Comparison of ENCODE assay signal across 14 cellular contexts in genomic region chr2:61183815-61184214, GRCh38.
"Had no signal": no experiment of that assay in that cellular context is flagged by ENCODE, and none has a peak within 500 bp of the region (broad histone marks: within the 10 kb centered on the region; RNA-seq: fewer than 3 reads in every experiment).

No MANE protein-coding gene starts in this region.

- H3K4me3 Mint-ChIP-seq: activated CD8-positive, alpha-beta memory T cell treated with anti-CD3 and anti-CD28 coated beads, Interleukin-2, amount 10 ng/mL, durations not matched to agents 7 days and 5 days; activated naive CD8-positive, alpha-beta T cell treated with anti-CD3 and anti-CD28 coated beads for 36 hours had no signal

- H3K27me3 ChIP-seq: dorsolateral prefrontal cortex, thyroid gland had no signal

- H3K27ac ChIP-seq: thyroid gland, VCaP had no signal

- H3K9me3 Mint-ChIP-seq: activated naive CD8-positive, alpha-beta T cell treated with anti-CD3 and anti-CD28 coated beads for 36 hours; activated T-helper 2 cell treated with anti-CD3 and anti-CD28 coated beads, Interferon-gamma antibody, Interleukin-2, Interleukin-4, amounts not matched to agents 10 μg/mL and 5 μg/mL and 100 μg/mL, durations not matched to agents 14 hours and 24 hours and 36 hours; nephron had no signal

- H3K27me3 Mint-ChIP-seq: activated CD8-positive, alpha-beta memory T cell treated with anti-CD3 and anti-CD28 coated beads, Interleukin-2, amount 10 ng/mL, durations not matched to agents 7 days and 5 days; activated naive CD8-positive, alpha-beta T cell treated with anti-CD3 and anti-CD28 coated beads for 36 hours had no signal

- H3K9me3 ChIP-seq: thyroid gland had no signal

- ATAC-seq: activated CD8-positive, alpha-beta memory T cell treated with anti-CD3 and anti-CD28 coated beads, Interleukin-2, amount 10 ng/mL, durations not matched to agents 7 days and 5 days had no signal

- DNase-seq: activated CD4-positive, alpha-beta T cell treated with anti-CD3 and anti-CD28 coated beads for 1 hour; activated CD8-positive, alpha-beta memory T cell treated with anti-CD3 and anti-CD28 coated beads, Interleukin-2, amount 10 ng/mL, durations not matched to agents 7 days and 5 days; activated naive CD8-positive, alpha-beta T cell treated with anti-CD3 and anti-CD28 coated beads for 36 hours; amygdala; caudate nucleus; dorsolateral prefrontal cortex; mesendoderm; nucleus accumbens; posterior cingulate gyrus; stimulated activated naive CD4-positive, alpha-beta T cell treated with Interleukin-2 at 50 U/mL for 16 hours; thyroid gland had no signal

- H3K27ac Mint-ChIP-seq: activated CD8-positive, alpha-beta memory T cell treated with anti-CD3 and anti-CD28 coated beads, Interleukin-2, amount 10 ng/mL, durations not matched to agents 7 days and 5 days; activated naive CD8-positive, alpha-beta T cell treated with anti-CD3 and anti-CD28 coated beads for 36 hours; activated T-helper 2 cell treated with anti-CD3 and anti-CD28 coated beads, Interferon-gamma antibody, Interleukin-2, Interleukin-4, amounts not matched to agents 10 μg/mL and 5 μg/mL and 100 μg/mL, durations not matched to agents 14 hours and 24 hours and 36 hours had no signal
